29 cellular contexts compared by ENCODE assay signal in the genomic region with DNA sequence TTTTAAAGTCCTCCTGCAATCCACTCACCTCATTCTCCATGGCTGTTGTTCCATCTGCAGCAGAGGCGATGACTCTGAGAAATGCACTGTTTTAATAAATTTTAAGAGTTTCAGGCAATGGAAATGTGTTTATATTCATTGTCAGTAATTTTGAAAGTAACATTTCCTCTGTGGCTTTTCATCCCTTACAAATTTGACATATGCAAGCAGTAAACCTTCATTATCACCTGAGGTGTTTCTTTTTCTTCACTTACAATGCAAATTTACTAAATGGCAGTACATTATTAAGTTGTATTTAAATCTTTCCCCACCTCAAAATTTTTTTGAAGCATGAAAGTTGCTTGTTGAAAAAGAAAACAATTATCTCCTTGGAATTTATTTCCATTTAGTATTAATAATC.
"Had no signal": no experiment of that assay in that cellular context is flagged by ENCODE, and none has a peak within 500 bp of the region (broad histone marks: within the 10 kb centered on the region; RNA-seq: fewer than 3 reads in every experiment).

No MANE protein-coding gene starts in this region.

- H3K27me3 Mint-ChIP-seq: activated CD4-positive, alpha-beta memory T cell treated with anti-CD3 and anti-CD28 coated beads, Interleukin-2, amount 10 ng/mL, durations not matched to agents 7 days and 5 days; activated naive CD8-positive, alpha-beta T cell treated with anti-CD3 and anti-CD28 coated beads, Interleukin-2, amount 10 ng/mL, durations not matched to agents 7 days and 5 days had no signal

- H3K4me1 Mint-ChIP-seq: activated naive CD4-positive, alpha-beta T cell treated with anti-CD3 and anti-CD28 coated beads, Interleukin-2, amount 50 U/mL, for 24 hours; activated naive CD8-positive, alpha-beta T cell treated with anti-CD3 and anti-CD28 coated beads, Interleukin-2, amount 10 ng/mL, durations not matched to agents 7 days and 5 days; central memory CD8-positive, alpha-beta T cell had no signal

- H3K4me1 ChIP-seq: ascending aorta had no signal

- H3K36me3 ChIP-seq: ascending aorta, cardiac muscle cell, MG63, WERI-Rb-1 had no signal

- H3K27ac Mint-ChIP-seq: activated CD4-positive, alpha-beta memory T cell treated with anti-CD3 and anti-CD28 coated beads, Interleukin-2, amount 10 ng/mL, durations not matched to agents 7 days and 5 days; activated naive CD4-positive, alpha-beta T cell treated with anti-CD3 and anti-CD28 coated beads, Interleukin-2, amount 50 U/mL, for 24 hours; activated naive CD8-positive, alpha-beta T cell treated with anti-CD3 and anti-CD28 coated beads, Interleukin-2, amount 10 ng/mL, durations not matched to agents 7 days and 5 days; activated T-helper 2 cell treated with anti-CD3 and anti-CD28 coated beads, Interferon-gamma antibody, Interleukin-2, Interleukin-4, amounts not matched to agents 10 μg/mL and 5 μg/mL and 100 μg/mL, durations not matched to agents 14 hours and 24 hours and 36 hours had no signal

- H3K4me3 ChIP-seq: ascending aorta, cardiac muscle cell, MG63 had no signal

- DNase-seq: activated CD4-positive, alpha-beta memory T cell treated with anti-CD3 and anti-CD28 coated beads, Interleukin-2, amount 10 ng/mL, durations not matched to agents 7 days and 5 days; activated CD4-positive, alpha-beta T cell treated with anti-CD3 and anti-CD28 coated beads for 1 hour; activated CD4-positive, alpha-beta T cell treated with anti-CD3 and anti-CD28 coated beads for 48 hours; activated CD4-positive, CD25-positive, alpha-beta regulatory T cell; activated gamma-delta T cell; activated naive CD4-positive, alpha-beta T cell treated with Interleukin-2 at 50 U/mL for 16 hours; activated naive CD8-positive, alpha-beta T cell treated with anti-CD3 and anti-CD28 coated beads, Interleukin-2, amount 10 ng/mL, durations not matched to agents 7 days and 5 days; activated T-cell treated with anti-CD3 and anti-CD28 coated beads, Interleukin-2, amount 50 U/mL, for 1 hour; amygdala; MG63; NCI-H1048; NCI-H1105 treated with DMSO at 0.1 percent for 48 hours; NCI-H1436; NCI-H1694; NCI-H1930; NCI-H2081 treated with DMSO at 0.1 percent for 48 hours; NCI-H226; NCI-H446 treated with DMSO at 0.1 percent for 48 hours; NCI-H524; NCI-H69; NCI-H82; Right ventricle myocardium superior; T1000; WERI-Rb-1 had no signal

- H3K36me3 Mint-ChIP-seq: activated naive CD4-positive, alpha-beta T cell treated with anti-CD3 and anti-CD28 coated beads, Interleukin-2, amount 50 U/mL, for 24 hours; activated naive CD8-positive, alpha-beta T cell treated with anti-CD3 and anti-CD28 coated beads, Interleukin-2, amount 10 ng/mL, durations not matched to agents 7 days and 5 days had no signal

- H3K9me3 Mint-ChIP-seq: activated naive CD4-positive, alpha-beta T cell treated with anti-CD3 and anti-CD28 coated beads, Interleukin-2, amount 50 U/mL, for 24 hours; activated T-helper 2 cell treated with anti-CD3 and anti-CD28 coated beads, Interferon-gamma antibody, Interleukin-2, Interleukin-4, amounts not matched to agents 10 μg/mL and 5 μg/mL and 100 μg/mL, durations not matched to agents 14 hours and 24 hours and 36 hours; central memory CD8-positive, alpha-beta T cell had no signal

- H3K4me3 Mint-ChIP-seq: activated CD4-positive, alpha-beta memory T cell treated with anti-CD3 and anti-CD28 coated beads, Interleukin-2, amount 10 ng/mL, durations not matched to agents 7 days and 5 days; activated naive CD4-positive, alpha-beta T cell treated with anti-CD3 and anti-CD28 coated beads, Interleukin-2, amount 50 U/mL, for 24 hours; activated naive CD8-positive, alpha-beta T cell treated with anti-CD3 and anti-CD28 coated beads, Interleukin-2, amount 10 ng/mL, durations not matched to agents 7 days and 5 days; central memory CD8-positive, alpha-beta T cell had no signal

- H3K9me3 ChIP-seq: ascending aorta, MG63 had no signal

- H3K27me3 ChIP-seq: ascending aorta, cardiac muscle cell, MG63 had no signal

- H3K27ac ChIP-seq: ascending aorta, cardiac muscle cell, WERI-Rb-1 had no signal
